Comparison of ENCODE assay signal across 1 cellular context in the genomic region with DNA sequence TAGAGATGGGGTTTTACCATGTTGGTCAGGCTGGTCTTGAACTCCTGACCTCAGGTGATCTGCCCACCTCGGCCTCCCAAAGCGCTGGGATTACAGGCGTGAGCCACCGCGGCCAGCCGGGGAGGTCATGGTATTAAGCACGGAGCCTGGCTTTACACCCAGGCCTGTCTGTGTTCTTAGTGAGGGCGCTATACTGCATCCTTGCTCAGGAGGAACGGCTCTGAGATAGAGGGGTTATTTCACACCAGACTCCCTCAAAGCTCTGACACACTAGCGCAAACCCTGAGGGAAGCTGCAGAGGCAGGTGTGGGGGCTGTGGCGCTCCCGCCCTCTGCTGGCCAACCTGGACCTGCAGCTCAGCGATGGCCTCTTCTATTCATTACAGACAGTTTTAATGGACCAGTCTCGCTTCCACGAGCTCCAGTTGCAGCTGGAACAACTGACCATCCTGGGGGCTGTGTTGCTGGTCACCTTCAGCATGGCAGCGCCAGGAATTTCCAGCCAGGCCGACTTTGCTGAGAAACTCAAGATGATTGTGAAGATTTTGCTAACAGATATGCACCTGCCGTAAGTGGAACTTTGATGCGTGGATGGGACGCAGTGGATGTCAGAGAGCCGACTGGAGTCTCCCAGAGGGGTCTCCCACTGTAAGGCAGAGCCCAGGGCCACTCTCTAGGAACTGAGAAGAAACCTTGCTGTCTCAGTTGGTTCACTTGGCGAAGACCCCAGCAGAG.
A peak's percentile ranks its signal among the peaks of the same experiment; 100 is the strongest.
TF ChIP-seq lines count a peak whose summit lies in the region.

No MANE protein-coding gene starts in this region.

TF ChIP-seq in HepG2, 621 proteins besides CTCF, POLR2A, EP300 and RAD21 (continued from another document and continues in another):
- TF ChIP-seq, protein P1, sequence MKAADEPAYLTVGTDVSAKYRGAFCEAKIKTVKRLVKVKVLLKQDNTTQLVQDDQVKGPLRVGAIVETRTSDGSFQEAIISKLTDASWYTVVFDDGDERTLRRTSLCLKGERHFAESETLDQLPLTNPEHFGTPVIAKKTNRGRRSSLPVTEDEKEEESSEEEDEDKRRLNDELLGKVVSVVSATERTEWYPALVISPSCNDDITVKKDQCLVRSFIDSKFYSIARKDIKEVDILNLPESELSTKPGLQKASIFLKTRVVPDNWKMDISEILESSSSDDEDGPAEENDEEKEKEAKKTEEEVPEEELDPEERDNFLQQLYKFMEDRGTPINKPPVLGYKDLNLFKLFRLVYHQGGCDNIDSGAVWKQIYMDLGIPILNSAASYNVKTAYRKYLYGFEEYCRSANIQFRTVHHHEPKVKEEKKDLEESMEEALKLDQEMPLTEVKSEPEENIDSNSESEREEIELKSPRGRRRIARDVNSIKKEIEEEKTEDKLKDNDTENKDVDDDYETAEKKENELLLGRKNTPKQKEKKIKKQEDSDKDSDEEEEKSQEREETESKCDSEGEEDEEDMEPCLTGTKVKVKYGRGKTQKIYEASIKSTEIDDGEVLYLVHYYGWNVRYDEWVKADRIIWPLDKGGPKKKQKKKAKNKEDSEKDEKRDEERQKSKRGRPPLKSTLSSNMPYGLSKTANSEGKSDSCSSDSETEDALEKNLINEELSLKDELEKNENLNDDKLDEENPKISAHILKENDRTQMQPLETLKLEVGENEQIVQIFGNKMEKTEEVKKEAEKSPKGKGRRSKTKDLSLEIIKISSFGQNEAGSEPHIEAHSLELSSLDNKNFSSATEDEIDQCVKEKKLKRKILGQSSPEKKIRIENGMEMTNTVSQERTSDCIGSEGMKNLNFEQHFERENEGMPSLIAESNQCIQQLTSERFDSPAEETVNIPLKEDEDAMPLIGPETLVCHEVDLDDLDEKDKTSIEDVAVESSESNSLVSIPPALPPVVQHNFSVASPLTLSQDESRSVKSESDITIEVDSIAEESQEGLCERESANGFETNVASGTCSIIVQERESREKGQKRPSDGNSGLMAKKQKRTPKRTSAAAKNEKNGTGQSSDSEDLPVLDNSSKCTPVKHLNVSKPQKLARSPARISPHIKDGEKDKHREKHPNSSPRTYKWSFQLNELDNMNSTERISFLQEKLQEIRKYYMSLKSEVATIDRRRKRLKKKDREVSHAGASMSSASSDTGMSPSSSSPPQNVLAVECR (CRISPR knock-in tag; IDR thresholded peaks at IDR 0.05; ENCODE audit: borderline replicate concordance): no peak; the same call in 1 of the 2 replicates
- TF ChIP-seq RXRB (CRISPR knock-in tag; IDR thresholded peaks at IDR 0.05; ENCODE audit: borderline replicate concordance) (peak; percentile 42; the same call in 1 of the 2 replicates), SP4 (CRISPR knock-in tag; IDR thresholded peaks at IDR 0.05) (0 out of 2 replicates have a peak, but pooled peaks have one; percentile 21), FOXO1 (CRISPR knock-in tag; IDR thresholded peaks at IDR 0.05) (0 out of 2 replicates have a peak, but pooled peaks have one; percentile 40), GABPA (IDR thresholded peaks at IDR 0.05; ENCODE audit: low read depth, low read length) (no peak), GABPA (CRISPR knock-in tag; IDR thresholded peaks at IDR 0.05; ENCODE audit: low read depth) (no peak), ZNF614 (CRISPR knock-in tag; IDR thresholded peaks at IDR 0.05; ENCODE audit: borderline replicate concordance) (peak; percentile 36; the same call in 1 of the 2 replicates), STAG1 (CRISPR knock-in tag; IDR thresholded peaks at IDR 0.05) (peak; percentile 98), ZFP36L1 (CRISPR knock-in tag; IDR thresholded peaks at IDR 0.05) (no peak), ZFP36 (IDR thresholded peaks at IDR 0.05; ENCODE audit: borderline replicate concordance, low read depth, low read length, partially characterized antibody) (no peak), ZBTB33 (CRISPR knock-in tag; IDR thresholded peaks at IDR 0.05) (peak; percentile 92), ZHX2 (IDR thresholded peaks at IDR 0.05; ENCODE audit: low read depth) (peak; percentile 20; the same call in 1 of the 2 replicates), ZHX2 (CRISPR knock-in tag; IDR thresholded peaks at IDR 0.05; ENCODE audit: borderline replicate concordance) (no peak), HMGXB4 (CRISPR knock-in tag; IDR thresholded peaks at IDR 0.05; ENCODE audit: borderline replicate concordance in 1 of 2, low read depth in 1 of 2) (peak in 1 of 2 experiments; percentile 28; a peak in 1 of 4 replicates), ZIK1 (CRISPR knock-in tag; IDR thresholded peaks at IDR 0.05; ENCODE audit: borderline replicate concordance, low read depth) (no peak), MAZ (IDR thresholded peaks at IDR 0.05; ENCODE audit: borderline replicate concordance, low read depth, low read length) (no peak), MAZ (CRISPR knock-in tag; IDR thresholded peaks at IDR 0.05; ENCODE audit: low read depth) (0 out of 2 replicates have a peak, but pooled peaks have one; percentile 18), HOXD1 (CRISPR knock-in tag; IDR thresholded peaks at IDR 0.05) (no peak), YY1 (IDR thresholded peaks at IDR 0.05; ENCODE audit: insufficient read depth, insufficient replicate concordance, low read depth, low read length) (peak; percentile 38), NFKB2 (CRISPR knock-in tag; IDR thresholded peaks at IDR 0.05; ENCODE audit: borderline replicate concordance) (peak; percentile 60; the same call in 1 of the 2 replicates), SMC3 (IDR thresholded peaks at IDR 0.05; ENCODE audit: low read length) (peak; percentile 55), FOSL2 (CRISPR knock-in tag; IDR thresholded peaks at IDR 0.05) (0 out of 2 replicates have a peak, but pooled peaks have one; percentile 12), THAP11 (CRISPR knock-in tag; IDR thresholded peaks at IDR 0.05) (0 out of 2 replicates have a peak, but pooled peaks have one; percentile 31), TEAD3 (CRISPR knock-in tag; optimal IDR thresholded peaks at IDR 0.05; ENCODE audit: borderline replicate concordance) (peak; percentile 40), ZFY (CRISPR knock-in tag; IDR thresholded peaks at IDR 0.05) (peak; percentile 33; the same call in 1 of the 2 replicates), ZNF138 (CRISPR knock-in tag; IDR thresholded peaks at IDR 0.05; ENCODE audit: low read depth) (no peak), ONECUT2 (CRISPR knock-in tag; IDR thresholded peaks at IDR 0.05) (no peak), TSC22D2 (CRISPR knock-in tag; IDR thresholded peaks at IDR 0.05; ENCODE audit: borderline replicate concordance) (peak; percentile 28; the same call in 1 of the 2 replicates), IRX3 (CRISPR knock-in tag; IDR thresholded peaks at IDR 0.05; ENCODE audit: borderline replicate concordance, low read depth) (no peak), KDM2A (CRISPR knock-in tag; IDR thresholded peaks at IDR 0.05; ENCODE audit: borderline replicate concordance, low read depth) (peak; percentile 69; the same call in 1 of the 2 replicates)
- TF ChIP-seq, protein P2, sequence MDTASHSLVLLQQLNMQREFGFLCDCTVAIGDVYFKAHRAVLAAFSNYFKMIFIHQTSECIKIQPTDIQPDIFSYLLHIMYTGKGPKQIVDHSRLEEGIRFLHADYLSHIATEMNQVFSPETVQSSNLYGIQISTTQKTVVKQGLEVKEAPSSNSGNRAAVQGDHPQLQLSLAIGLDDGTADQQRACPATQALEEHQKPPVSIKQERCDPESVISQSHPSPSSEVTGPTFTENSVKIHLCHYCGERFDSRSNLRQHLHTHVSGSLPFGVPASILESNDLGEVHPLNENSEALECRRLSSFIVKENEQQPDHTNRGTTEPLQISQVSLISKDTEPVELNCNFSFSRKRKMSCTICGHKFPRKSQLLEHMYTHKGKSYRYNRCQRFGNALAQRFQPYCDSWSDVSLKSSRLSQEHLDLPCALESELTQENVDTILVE (CRISPR knock-in tag; IDR thresholded peaks at IDR 0.05): 0 out of 2 replicates have a peak, but pooled peaks have one; percentile 46
- TF ChIP-seq, protein P3, sequence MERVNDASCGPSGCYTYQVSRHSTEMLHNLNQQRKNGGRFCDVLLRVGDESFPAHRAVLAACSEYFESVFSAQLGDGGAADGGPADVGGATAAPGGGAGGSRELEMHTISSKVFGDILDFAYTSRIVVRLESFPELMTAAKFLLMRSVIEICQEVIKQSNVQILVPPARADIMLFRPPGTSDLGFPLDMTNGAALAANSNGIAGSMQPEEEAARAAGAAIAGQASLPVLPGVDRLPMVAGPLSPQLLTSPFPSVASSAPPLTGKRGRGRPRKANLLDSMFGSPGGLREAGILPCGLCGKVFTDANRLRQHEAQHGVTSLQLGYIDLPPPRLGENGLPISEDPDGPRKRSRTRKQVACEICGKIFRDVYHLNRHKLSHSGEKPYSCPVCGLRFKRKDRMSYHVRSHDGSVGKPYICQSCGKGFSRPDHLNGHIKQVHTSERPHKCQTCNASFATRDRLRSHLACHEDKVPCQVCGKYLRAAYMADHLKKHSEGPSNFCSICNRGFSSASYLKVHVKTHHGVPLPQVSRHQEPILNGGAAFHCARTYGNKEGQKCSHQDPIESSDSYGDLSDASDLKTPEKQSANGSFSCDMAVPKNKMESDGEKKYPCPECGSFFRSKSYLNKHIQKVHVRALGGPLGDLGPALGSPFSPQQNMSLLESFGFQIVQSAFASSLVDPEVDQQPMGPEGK (CRISPR knock-in tag; IDR thresholded peaks at IDR 0.05): peak; percentile 49; the same call in 1 of the 2 replicates
- TF ChIP-seq, protein P4, sequence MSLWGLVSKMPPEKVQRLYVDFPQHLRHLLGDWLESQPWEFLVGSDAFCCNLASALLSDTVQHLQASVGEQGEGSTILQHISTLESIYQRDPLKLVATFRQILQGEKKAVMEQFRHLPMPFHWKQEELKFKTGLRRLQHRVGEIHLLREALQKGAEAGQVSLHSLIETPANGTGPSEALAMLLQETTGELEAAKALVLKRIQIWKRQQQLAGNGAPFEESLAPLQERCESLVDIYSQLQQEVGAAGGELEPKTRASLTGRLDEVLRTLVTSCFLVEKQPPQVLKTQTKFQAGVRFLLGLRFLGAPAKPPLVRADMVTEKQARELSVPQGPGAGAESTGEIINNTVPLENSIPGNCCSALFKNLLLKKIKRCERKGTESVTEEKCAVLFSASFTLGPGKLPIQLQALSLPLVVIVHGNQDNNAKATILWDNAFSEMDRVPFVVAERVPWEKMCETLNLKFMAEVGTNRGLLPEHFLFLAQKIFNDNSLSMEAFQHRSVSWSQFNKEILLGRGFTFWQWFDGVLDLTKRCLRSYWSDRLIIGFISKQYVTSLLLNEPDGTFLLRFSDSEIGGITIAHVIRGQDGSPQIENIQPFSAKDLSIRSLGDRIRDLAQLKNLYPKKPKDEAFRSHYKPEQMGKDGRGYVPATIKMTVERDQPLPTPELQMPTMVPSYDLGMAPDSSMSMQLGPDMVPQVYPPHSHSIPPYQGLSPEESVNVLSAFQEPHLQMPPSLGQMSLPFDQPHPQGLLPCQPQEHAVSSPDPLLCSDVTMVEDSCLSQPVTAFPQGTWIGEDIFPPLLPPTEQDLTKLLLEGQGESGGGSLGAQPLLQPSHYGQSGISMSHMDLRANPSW (CRISPR knock-in tag; IDR thresholded peaks at IDR 0.05; ENCODE audit: borderline replicate concordance): no peak
